ENCODE assay signal across 1 cellular context in genomic region chr18:47595816-47596501, GRCh38.
TF ChIP-seq lines count a peak whose summit lies in the region.

No MANE protein-coding gene starts in this region.

TF ChIP-seq in H1, 55 proteins besides CTCF, POLR2A, EP300 and RAD21:
- no peak for TF ChIP-seq FOSL1 (IDR thresholded peaks at IDR 0.05; ENCODE audit: insufficient read depth, low read depth, low read length)
- TF ChIP-seq KDM5A (IDR thresholded peaks at IDR 0.05; ENCODE audit: low read length): no peak
- TF ChIP-seq SUZ12 (IDR thresholded peaks at IDR 0.05; ENCODE audit: low read length): no peak
- peak; percentile 41 for TF ChIP-seq ASH2L (IDR thresholded peaks at IDR 0.05; ENCODE audit: low read length)
- TF ChIP-seq SP1 (IDR thresholded peaks at IDR 0.05; ENCODE audit: low read depth, low read length): peak; percentile 24; the same call in 1 of the 2 replicates
- peak; percentile 50; the same call in 1 of the 2 replicates for TF ChIP-seq RBBP5 (IDR thresholded peaks at IDR 0.05; ENCODE audit: borderline replicate concordance, low read depth, low read length)
- TF ChIP-seq CEBPB (IDR thresholded peaks at IDR 0.05; ENCODE audit: low read depth, low read length): no peak
- 0 out of 2 replicates have a peak, but pooled peaks have one; percentile 11 for TF ChIP-seq YY1 (IDR thresholded peaks at IDR 0.05; ENCODE audit: low read depth, low read length)
- no peak for TF ChIP-seq JUND (IDR thresholded peaks at IDR 0.05; ENCODE audit: low read length)
- TF ChIP-seq CTBP2 (IDR thresholded peaks at IDR 0.05; ENCODE audit: borderline replicate concordance, insufficient read depth, insufficient read length, low read length): no peak
- no peak for TF ChIP-seq NRF1 (IDR thresholded peaks at IDR 0.05; ENCODE audit: low read depth, low read length)
- TF ChIP-seq USF2 (IDR thresholded peaks at IDR 0.05; ENCODE audit: low read length): no peak
